ENCODE assay signal across 18 cellular contexts in genomic region chr7:3067606-3068005, GRCh38. TPM values are rescaled to one million over a fixed set of nuclear protein-coding genes. Genes with fewer than 3 reads are reported as not detected.
A peak's percentile ranks its signal among the peaks of the same experiment; 100 is the strongest.
DNase-seq lines count a peak whose midpoint lies in the region; ATAC-seq, FAIRE-seq and TF ChIP-seq lines count a peak whose summit lies in the region.
"Had no signal": no experiment of that assay in that cellular context is flagged by ENCODE, and none has a peak within 500 bp of the region (broad histone marks: within the 10 kb centered on the region; RNA-seq: fewer than 3 reads in every experiment).

No MANE protein-coding gene starts in this region.

- peaks cover 18% of the 10 kb centered on the region for H3K9me3 Mint-ChIP-seq in activated CD8-positive, alpha-beta T cell treated with anti-CD3 and anti-CD28 coated beads, Interleukin-2, amount 10 ng/mL, durations not matched to agents 7 days and 5 days (ENCODE audit: insufficient read depth)
- peaks cover 2 to 3% of the 10 kb centered on the region in 2 donors for H3K9me3 Mint-ChIP-seq in natural killer cell

- peak overlapping the region in 4 of 11 experiments; percentile 47 to 65 (median 64); a peak in 7 of 22 replicates for H3K27ac ChIP-seq in BLaER1 treated with 17β-estradiol and CSF1 and Interleukin-3, amounts not matched to agents 10 nM and 100 nM
- H3K27ac ChIP-seq: hepatocyte, SJCRH30 had no signal

- H3K4me3 ChIP-seq in BLaER1 treated with 17β-estradiol and CSF1 and Interleukin-3, amounts not matched to agents 10 nM and 100 nM: no peak overlapping the region
- H3K4me3 ChIP-seq: hepatocyte, SJCRH30 had no signal

- peaks cover 13 to 28% (median 16%) of the 10 kb centered on the region in 11 experiments for H3K9me3 ChIP-seq in BLaER1 treated with 17β-estradiol and CSF1 and Interleukin-3, amounts not matched to agents 10 nM and 100 nM (replicated peaks in 1 of 11)
- H3K9me3 ChIP-seq: SJCRH30 had no signal

- no peak for TF ChIP-seq CTCF in natural killer cell (IDR thresholded peaks at IDR 0.05)

- peak; percentile 5 for FAIRE-seq in GM12891 (lab: Jason Lieb, UNC)
- FAIRE-seq: GM18507 had no signal

- CTCF ChIA-PET in activated CD8-positive, alpha-beta T cell treated with anti-CD3 and anti-CD28 coated beads, Interleukin-2, amount 10 ng/mL, durations not matched to agents 7 days and 5 days (lab: Charles Lee): interaction anchor here (1.1 to 10.2 kb wide), 14 partner anchors 7 to 216 kb away, joined by 3 to 169 read pairs (median 15); no protein-coding TSS in a partner anchor

- H3K4me1 ChIP-seq in BLaER1 treated with 17β-estradiol and CSF1 and Interleukin-3, amounts not matched to agents 10 nM and 100 nM: peaks cover 41 to 80% (median 72%) of the 10 kb centered on the region in 10 experiments
- H3K4me1 ChIP-seq: SJCRH30 had no signal

- intact Hi-C loops in natural killer cell (cut with micrococcal nuclease): loop anchor here (1.0 to 5.0 kb wide), 6 partner anchors 25 to 165 kb away; no protein-coding TSS in a partner anchor

- peaks cover 35% of the 10 kb centered on the region for H3K36me3 Mint-ChIP-seq in activated CD8-positive, alpha-beta T cell treated with anti-CD3 and anti-CD28 coated beads, Interleukin-2, amount 10 ng/mL, durations not matched to agents 7 days and 5 days (ENCODE audit: low read depth)
- H3K36me3 Mint-ChIP-seq in natural killer cell: peaks cover 13% of the 10 kb centered on the region

- H3K27ac Mint-ChIP-seq in activated CD8-positive, alpha-beta T cell treated with anti-CD3 and anti-CD28 coated beads, Interleukin-2, amount 10 ng/mL, durations not matched to agents 7 days and 5 days: peak overlapping the region; percentile 89
- peak overlapping the region; percentile 89 to 93 for H3K27ac Mint-ChIP-seq in natural killer cell

- H3K4me2 ChIP-seq in BLaER1 treated with 17β-estradiol and CSF1 and Interleukin-3, amounts not matched to agents 10 nM and 100 nM: peak overlapping the region; percentile 62 to 86 (median 78); a peak in 21 of 22 replicates
- H3K4me2 ChIP-seq: hepatocyte had no signal

- DNase-seq in GM12891 (ENCODE audit: insufficient read length, low spot score): no peak
- no peak for DNase-seq in activated CD8-positive, alpha-beta T cell treated with anti-CD3 and anti-CD28 coated beads, Interleukin-2, amount 10 ng/mL, durations not matched to agents 7 days and 5 days
- no peak for DNase-seq in natural killer cell
- DNase-seq in iPS-NIHi7 (ENCODE audit: extremely low spot score): no peak
- DNase-seq in OCI-M1 (lab: John Stamatoyannopoulos, UW): no peak
- no peak for DNase-seq in stimulated activated CD4-positive, alpha-beta T cell treated with anti-CD3 and anti-CD28 coated beads, Interleukin-4, amount 100 ng/mL, for 24 hours
- DNase-seq: anterior cingulate cortex, NCI-H1436, NCI-H2171 treated with DMSO at 0.1 percent for 48 hours, NCI-H774, PC-3, retina, SJCRH30, T-helper 9 cell had no signal

- no peak overlapping the region for H3K4me3 Mint-ChIP-seq in activated CD8-positive, alpha-beta T cell treated with anti-CD3 and anti-CD28 coated beads, Interleukin-2, amount 10 ng/mL, durations not matched to agents 7 days and 5 days
- peak overlapping the region; percentile 85 for H3K4me3 Mint-ChIP-seq in natural killer cell

- peaks cover 83% of the 10 kb centered on the region for H3K4me1 Mint-ChIP-seq in activated CD8-positive, alpha-beta T cell treated with anti-CD3 and anti-CD28 coated beads, Interleukin-2, amount 10 ng/mL, durations not matched to agents 7 days and 5 days (ENCODE audit: low read depth)
- H3K4me1 Mint-ChIP-seq in natural killer cell: peaks cover 95 to 97% of the 10 kb centered on the region in 2 donors

- ATAC-seq in activated CD8-positive, alpha-beta T cell treated with anti-CD3 and anti-CD28 coated beads, Interleukin-2, amount 10 ng/mL, durations not matched to agents 7 days and 5 days: no peak
- peak in 1 of 3 donors; percentile 2 for ATAC-seq in natural killer cell
- ATAC-seq: HCT116, PC-3 had no signal

- no peaks in the 10 kb centered on the region for H3K36me3 ChIP-seq in BLaER1 treated with 17β-estradiol and CSF1 and Interleukin-3, amounts not matched to agents 10 nM and 100 nM
- H3K36me3 ChIP-seq: SJCRH30 had no signal

- peak overlapping the region in 2 of 11 experiments; percentile 4 to 30; a peak in 2 of 22 replicates for H3K9ac ChIP-seq in BLaER1 treated with 17β-estradiol and CSF1 and Interleukin-3, amounts not matched to agents 10 nM and 100 nM

- no peak for TF ChIP-seq POLR2A in GM12891 (IDR thresholded peaks at IDR 0.05; ENCODE audit: low read depth, low read length)

- POLR2A ChIA-PET in activated CD8-positive, alpha-beta T cell treated with anti-CD3 and anti-CD28 coated beads, Interleukin-2, amount 10 ng/mL, durations not matched to agents 7 days and 5 days (lab: Charles Lee): no interaction called here

- no peaks in the 10 kb centered on the region for H3K27me3 Mint-ChIP-seq in activated CD8-positive, alpha-beta T cell treated with anti-CD3 and anti-CD28 coated beads, Interleukin-2, amount 10 ng/mL, durations not matched to agents 7 days and 5 days (ENCODE audit: low read depth)
- H3K27me3 Mint-ChIP-seq in natural killer cell (ENCODE audit: low read depth in 2 of 2): no peaks in the 10 kb centered on the region

- H3K27me3 ChIP-seq in BLaER1 treated with 17β-estradiol and CSF1 and Interleukin-3, amounts not matched to agents 10 nM and 100 nM: peaks cover 0 to 36% (median 0%) of the 10 kb centered on the region in 11 experiments; a peak in 5 of 22 replicates
- H3K27me3 ChIP-seq: hepatocyte, SJCRH30 had no signal

- H4K20me1 ChIP-seq in BLaER1 treated with 17β-estradiol and CSF1 and Interleukin-3, amounts not matched to agents 10 nM and 100 nM: peaks cover 0 to 4% (median 0%) of the 10 kb centered on the region in 11 experiments; a peak in 1 of 22 replicates

TF ChIP-seq in GM12891, 5 proteins besides CTCF, POLR2A, EP300 and RAD21:
- TF ChIP-seq TAF1 (IDR thresholded peaks at IDR 0.05; ENCODE audit: low read depth, low read length) (no peak; the same call in 1 of the 2 replicates), POLR2AphosphoS5 (IDR thresholded peaks at IDR 0.05; ENCODE audit: low read depth, low read length) (no peak), PAX5 (IDR thresholded peaks at IDR 0.05; ENCODE audit: insufficient read depth, low read length, severe bottlenecking) (no peak), SPI1 (IDR thresholded peaks at IDR 0.05; ENCODE audit: low read depth, low read length) (no peak), POU2F2 (IDR thresholded peaks at IDR 0.05; ENCODE audit: low read depth, low read length) (no peak)

RNA-seq across cellular contexts. Expression of gene CARD11, which starts 23.9 kb away (rescaled TPM):
- 46.2 TPM for polyA plus RNA-seq in GM12891 (2012; ENCODE audit: low read depth, missing spikeins)
- total RNA-seq in activated CD8-positive, alpha-beta T cell treated with anti-CD3 and anti-CD28 coated beads, Interleukin-2, amount 10 ng/mL, durations not matched to agents 7 days and 5 days: 100 to 1,000 TPM; 178 TPM
- 100 to 1,000 TPM; 196 to 233 (median 199) TPM for total RNA-seq in natural killer cell
- total RNA-seq: PC-3, SJCRH30 had no signal
